Comparison of ENCODE assay signal across 8 cellular contexts in the genomic region with DNA sequence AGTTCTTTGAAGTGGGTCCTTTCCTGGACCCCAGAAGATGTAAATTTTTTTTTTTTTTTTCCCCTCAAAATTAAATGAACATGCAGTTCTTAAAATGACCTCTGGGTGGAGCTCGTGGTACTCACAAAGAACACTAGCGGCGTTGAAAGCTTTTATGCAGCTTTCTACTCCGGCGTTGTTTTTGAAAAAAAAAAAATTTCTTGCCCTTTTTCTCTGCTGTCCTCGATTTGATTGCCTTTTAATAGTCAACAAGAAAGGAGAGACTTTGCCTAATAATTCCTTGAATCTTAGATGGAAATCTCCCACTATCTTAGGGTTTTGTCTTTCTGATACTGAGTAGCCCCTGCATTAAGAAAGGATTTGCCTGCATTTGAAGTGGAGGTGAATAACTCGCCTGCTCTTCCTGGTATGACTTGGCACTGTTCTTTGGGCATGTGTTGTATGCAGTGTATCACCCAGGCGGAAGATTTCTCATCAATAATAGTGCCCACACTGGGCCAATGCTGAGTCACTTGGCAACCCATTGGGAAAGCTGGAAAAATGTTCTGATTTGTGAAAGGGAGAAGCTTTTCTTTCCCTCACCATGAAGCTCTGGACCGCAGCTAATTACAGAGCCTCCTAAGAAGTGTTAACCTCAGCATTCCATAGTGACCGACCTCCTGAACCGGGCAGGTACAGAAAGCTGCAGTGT.
DNase-seq lines count a peak whose midpoint lies in the region; TF ChIP-seq lines count a peak whose summit lies in the region.
"Had no signal": no experiment of that assay in that cellular context is flagged by ENCODE, and none has a peak within 500 bp of the region (broad histone marks: within the 10 kb centered on the region; RNA-seq: fewer than 3 reads in every experiment).

No MANE protein-coding gene starts in this region.

- no peak for TF ChIP-seq EP300 in tibial nerve (IDR thresholded peaks at IDR 0.05)

- peaks cover 27% of the 10 kb centered on the region for H3K4me1 Mint-ChIP-seq in HFFc6 (ENCODE audit: low read depth)
- H3K4me1 Mint-ChIP-seq: activated naive CD8-positive, alpha-beta T cell treated with anti-CD3 and anti-CD28 coated beads, Interleukin-2, amount 10 ng/mL, durations not matched to agents 7 days and 5 days had no signal

- no peaks in the 10 kb centered on the region for H3K9me3 ChIP-seq in NT2/D1 (ENCODE audit: insufficient read depth, low read length)
- no peaks in the 10 kb centered on the region for H3K9me3 ChIP-seq in liver (ENCODE audit: control insufficient read depth in 4 of 4, low read length in 3 of 4)
- no peaks in the 10 kb centered on the region for H3K9me3 ChIP-seq in tibial nerve

- no peak overlapping the region for H3K4me3 ChIP-seq in NT2/D1 (ENCODE audit: insufficient read length, low read depth)
- H3K4me3 ChIP-seq in choroid plexus epithelial cell (ENCODE audit: low read depth, low read length) = no peak overlapping the region
- no peak overlapping the region for H3K4me3 ChIP-seq in liver (ENCODE audit: low read depth in 1 of 3, low read length in 3 of 3)
- no peak overlapping the region for H3K4me3 ChIP-seq in tibial nerve

- H3K36me3 ChIP-seq in NT2/D1 (ENCODE audit: insufficient read depth, insufficient read length, low read length) (no peaks in the 10 kb centered on the region), liver (ENCODE audit: control insufficient read depth in 4 of 4, insufficient read depth in 3 of 4, low read depth in 1 of 4, low read length in 3 of 4) (no peaks in the 10 kb centered on the region), tibial nerve (no peaks in the 10 kb centered on the region)

- H3K27me3 ChIP-seq in NT2/D1 (ENCODE audit: insufficient read depth, insufficient read length) (no peaks in the 10 kb centered on the region), liver (ENCODE audit: control insufficient read depth in 4 of 4, insufficient read depth in 4 of 4, low read length in 3 of 4) (peaks cover 0 to 2% (median 0%) of the 10 kb centered on the region in 4 donors), tibial nerve (no peaks in the 10 kb centered on the region)

- H3K36me3 Mint-ChIP-seq in HFFc6 (ENCODE audit: low read depth) = no peaks in the 10 kb centered on the region
- H3K36me3 Mint-ChIP-seq: activated naive CD8-positive, alpha-beta T cell treated with anti-CD3 and anti-CD28 coated beads, Interleukin-2, amount 10 ng/mL, durations not matched to agents 7 days and 5 days had no signal

- H3K4me1 ChIP-seq in NT2/D1 (ENCODE audit: insufficient read depth, insufficient read length) (peaks cover 4% of the 10 kb centered on the region), liver (ENCODE audit: control insufficient read depth in 4 of 4, insufficient read depth in 4 of 4, low read length in 3 of 4) (no peaks in the 10 kb centered on the region), tibial nerve (peaks cover 0 to 16% (median 0%) of the 10 kb centered on the region in 4 donors)

- no peak overlapping the region for H3K9ac ChIP-seq in NT2/D1 (ENCODE audit: insufficient read length, low read depth)
- no peak overlapping the region for H3K9ac ChIP-seq in liver (ENCODE audit: low read depth in 1 of 2, low read length in 2 of 2)

- TF ChIP-seq POLR2A in tibial nerve (IDR thresholded peaks at IDR 0.05) = no peak

- TF ChIP-seq CTCF in HFFc6 (IDR thresholded peaks at IDR 0.05) (peak; percentile 85), choroid plexus epithelial cell (conservative IDR thresholded peaks at IDR 0.05; ENCODE audit: low read depth, low read length) (peak; percentile 59), liver (IDR thresholded peaks at IDR 0.05; ENCODE audit: low read depth, low read length, missing input control) (peak; percentile 57), tibial nerve (IDR thresholded peaks at IDR 0.05) (peak; percentile 58 to 73 (median 68))

- DNase-seq in DMS53 treated with DMSO at 0.1 percent for 48 hours (lab: John Stamatoyannopoulos, UW; ENCODE audit: unreplicated experiment) (peak; percentile 72), HFFc6 (peak; percentile 39), NT2/D1 (ENCODE audit: low read depth, low spot score) (peak; percentile 36), choroid plexus epithelial cell (ENCODE audit: low read depth) (peak; percentile 65), tibial nerve (ENCODE audit: low spot score in 2 of 2) (peak in 1 of 2 donors; percentile 67), foreskin melanocyte (no peak)
- DNase-seq: activated naive CD8-positive, alpha-beta T cell treated with anti-CD3 and anti-CD28 coated beads, Interleukin-2, amount 10 ng/mL, durations not matched to agents 7 days and 5 days had no signal

- 25% methylated on average over 11 of the region's 11 CpGs for WGBS in liver
- WGBS in tibial nerve, 2 donors = 9 to 19% methylated on average over 10 to 11 of the region's 11 CpGs

- H3K27me3 Mint-ChIP-seq in HFFc6 (ENCODE audit: insufficient read depth) = peaks cover 2% of the 10 kb centered on the region
- H3K27me3 Mint-ChIP-seq: activated naive CD8-positive, alpha-beta T cell treated with anti-CD3 and anti-CD28 coated beads, Interleukin-2, amount 10 ng/mL, durations not matched to agents 7 days and 5 days had no signal

- H3K27ac ChIP-seq in liver (ENCODE audit: low read depth in 1 of 2, low read length in 2 of 2) = no peak overlapping the region
- peak overlapping the region in 2 of 4 donors; percentile 61 to 64 for H3K27ac ChIP-seq in tibial nerve

- no peaks in the 10 kb centered on the region for H3K9me3 Mint-ChIP-seq in HFFc6
- H3K9me3 Mint-ChIP-seq: activated naive CD8-positive, alpha-beta T cell treated with anti-CD3 and anti-CD28 coated beads, Interleukin-2, amount 10 ng/mL, durations not matched to agents 7 days and 5 days had no signal

- peak overlapping the region; percentile 77 for H3K4me3 Mint-ChIP-seq in HFFc6
- H3K4me3 Mint-ChIP-seq: activated naive CD8-positive, alpha-beta T cell treated with anti-CD3 and anti-CD28 coated beads, Interleukin-2, amount 10 ng/mL, durations not matched to agents 7 days and 5 days had no signal

- H3K27ac Mint-ChIP-seq in HFFc6 = peak overlapping the region; percentile 90
- H3K27ac Mint-ChIP-seq: activated naive CD8-positive, alpha-beta T cell treated with anti-CD3 and anti-CD28 coated beads, Interleukin-2, amount 10 ng/mL, durations not matched to agents 7 days and 5 days had no signal

- peak; percentile 72 to 80 for TF ChIP-seq RAD21 in liver (IDR thresholded peaks at IDR 0.05)

TF ChIP-seq in liver, 16 proteins besides CTCF, POLR2A, EP300 and RAD21:
- TF ChIP-seq, protein P1, sequence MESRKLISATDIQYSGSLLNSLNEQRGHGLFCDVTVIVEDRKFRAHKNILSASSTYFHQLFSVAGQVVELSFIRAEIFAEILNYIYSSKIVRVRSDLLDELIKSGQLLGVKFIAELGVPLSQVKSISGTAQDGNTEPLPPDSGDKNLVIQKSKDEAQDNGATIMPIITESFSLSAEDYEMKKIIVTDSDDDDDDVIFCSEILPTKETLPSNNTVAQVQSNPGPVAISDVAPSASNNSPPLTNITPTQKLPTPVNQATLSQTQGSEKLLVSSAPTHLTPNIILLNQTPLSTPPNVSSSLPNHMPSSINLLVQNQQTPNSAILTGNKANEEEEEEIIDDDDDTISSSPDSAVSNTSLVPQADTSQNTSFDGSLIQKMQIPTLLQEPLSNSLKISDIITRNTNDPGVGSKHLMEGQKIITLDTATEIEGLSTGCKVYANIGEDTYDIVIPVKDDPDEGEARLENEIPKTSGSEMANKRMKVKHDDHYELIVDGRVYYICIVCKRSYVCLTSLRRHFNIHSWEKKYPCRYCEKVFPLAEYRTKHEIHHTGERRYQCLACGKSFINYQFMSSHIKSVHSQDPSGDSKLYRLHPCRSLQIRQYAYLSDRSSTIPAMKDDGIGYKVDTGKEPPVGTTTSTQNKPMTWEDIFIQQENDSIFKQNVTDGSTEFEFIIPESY (IDR thresholded peaks at IDR 0.05) = no peak
- TF ChIP-seq, protein P2, sequence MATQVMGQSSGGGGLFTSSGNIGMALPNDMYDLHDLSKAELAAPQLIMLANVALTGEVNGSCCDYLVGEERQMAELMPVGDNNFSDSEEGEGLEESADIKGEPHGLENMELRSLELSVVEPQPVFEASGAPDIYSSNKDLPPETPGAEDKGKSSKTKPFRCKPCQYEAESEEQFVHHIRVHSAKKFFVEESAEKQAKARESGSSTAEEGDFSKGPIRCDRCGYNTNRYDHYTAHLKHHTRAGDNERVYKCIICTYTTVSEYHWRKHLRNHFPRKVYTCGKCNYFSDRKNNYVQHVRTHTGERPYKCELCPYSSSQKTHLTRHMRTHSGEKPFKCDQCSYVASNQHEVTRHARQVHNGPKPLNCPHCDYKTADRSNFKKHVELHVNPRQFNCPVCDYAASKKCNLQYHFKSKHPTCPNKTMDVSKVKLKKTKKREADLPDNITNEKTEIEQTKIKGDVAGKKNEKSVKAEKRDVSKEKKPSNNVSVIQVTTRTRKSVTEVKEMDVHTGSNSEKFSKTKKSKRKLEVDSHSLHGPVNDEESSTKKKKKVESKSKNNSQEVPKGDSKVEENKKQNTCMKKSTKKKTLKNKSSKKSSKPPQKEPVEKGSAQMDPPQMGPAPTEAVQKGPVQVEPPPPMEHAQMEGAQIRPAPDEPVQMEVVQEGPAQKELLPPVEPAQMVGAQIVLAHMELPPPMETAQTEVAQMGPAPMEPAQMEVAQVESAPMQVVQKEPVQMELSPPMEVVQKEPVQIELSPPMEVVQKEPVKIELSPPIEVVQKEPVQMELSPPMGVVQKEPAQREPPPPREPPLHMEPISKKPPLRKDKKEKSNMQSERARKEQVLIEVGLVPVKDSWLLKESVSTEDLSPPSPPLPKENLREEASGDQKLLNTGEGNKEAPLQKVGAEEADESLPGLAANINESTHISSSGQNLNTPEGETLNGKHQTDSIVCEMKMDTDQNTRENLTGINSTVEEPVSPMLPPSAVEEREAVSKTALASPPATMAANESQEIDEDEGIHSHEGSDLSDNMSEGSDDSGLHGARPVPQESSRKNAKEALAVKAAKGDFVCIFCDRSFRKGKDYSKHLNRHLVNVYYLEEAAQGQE (IDR thresholded peaks at IDR 0.05) = no peak
- TF ChIP-seq EGR1 (IDR thresholded peaks at IDR 0.05; ENCODE audit: low read depth in 2 of 2) = no peak
- TF ChIP-seq HNF4A (conservative IDR thresholded peaks at IDR 0.05) = no peak
- no peak for TF ChIP-seq FOXA1 (IDR thresholded peaks at IDR 0.05)
